Comparison of ENCODE assay signal across 1 cellular context in genomic region chr14:20305265-20306078, GRCh38.
TF ChIP-seq lines count a peak whose summit lies in the region.

Gene TTC5 (minus strand): TSS chr14:20305951. CDS start chr14:20305937, 14 bp downstream.

TF ChIP-seq in HCT116, 20 proteins besides CTCF, POLR2A, EP300 and RAD21 (continued from another document):
- TF ChIP-seq CBX3 (IDR thresholded peaks at IDR 0.05; ENCODE audit: low read depth): peak; percentile 70; the same call in 1 of the 2 replicates
- TF ChIP-seq SIN3A (IDR thresholded peaks at IDR 0.05; ENCODE audit: low read depth): 0 out of 2 replicates have a peak, but pooled peaks have one; percentile 35
